2 cellular contexts compared by ENCODE assay signal in the genomic region with DNA sequence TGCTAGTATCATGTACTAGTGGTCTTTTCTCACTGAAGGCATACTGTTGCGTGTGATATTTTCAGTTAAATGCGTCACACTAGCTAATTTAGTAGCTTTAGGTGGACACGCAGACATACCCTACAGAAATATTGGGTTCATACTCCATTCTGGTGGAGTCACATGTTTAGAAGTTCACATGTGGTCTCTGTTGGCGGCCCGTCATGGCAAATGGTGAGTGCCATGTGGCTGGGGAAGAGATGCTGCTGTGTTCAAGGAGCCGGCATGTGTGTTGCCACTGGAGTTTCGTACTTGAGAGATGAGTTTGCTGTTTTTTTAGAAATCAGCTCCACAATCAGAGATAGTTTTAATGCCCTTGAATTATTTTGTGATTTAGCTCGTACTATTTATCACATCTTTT.
TF ChIP-seq lines count a peak whose summit lies in the region.

No MANE protein-coding gene starts in this region.

TF ChIP-seq in HepG2, 621 proteins besides CTCF, POLR2A, EP300 and RAD21:
- TF ChIP-seq, protein P1, sequence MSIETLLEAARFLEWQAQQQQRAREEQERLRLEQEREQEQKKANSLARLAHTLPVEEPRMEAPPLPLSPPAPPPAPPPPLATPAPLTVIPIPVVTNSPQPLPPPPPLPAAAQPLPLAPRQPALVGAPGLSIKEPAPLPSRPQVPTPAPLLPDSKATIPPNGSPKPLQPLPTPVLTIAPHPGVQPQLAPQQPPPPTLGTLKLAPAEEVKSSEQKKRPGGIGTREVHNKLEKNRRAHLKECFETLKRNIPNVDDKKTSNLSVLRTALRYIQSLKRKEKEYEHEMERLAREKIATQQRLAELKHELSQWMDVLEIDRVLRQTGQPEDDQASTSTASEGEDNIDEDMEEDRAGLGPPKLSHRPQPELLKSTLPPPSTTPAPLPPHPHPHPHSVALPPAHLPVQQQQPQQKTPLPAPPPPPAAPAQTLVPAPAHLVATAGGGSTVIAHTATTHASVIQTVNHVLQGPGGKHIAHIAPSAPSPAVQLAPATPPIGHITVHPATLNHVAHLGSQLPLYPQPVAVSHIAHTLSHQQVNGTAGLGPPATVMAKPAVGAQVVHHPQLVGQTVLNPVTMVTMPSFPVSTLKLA (IDR thresholded peaks at IDR 0.05): peak; percentile 67
- TF ChIP-seq, protein P2, sequence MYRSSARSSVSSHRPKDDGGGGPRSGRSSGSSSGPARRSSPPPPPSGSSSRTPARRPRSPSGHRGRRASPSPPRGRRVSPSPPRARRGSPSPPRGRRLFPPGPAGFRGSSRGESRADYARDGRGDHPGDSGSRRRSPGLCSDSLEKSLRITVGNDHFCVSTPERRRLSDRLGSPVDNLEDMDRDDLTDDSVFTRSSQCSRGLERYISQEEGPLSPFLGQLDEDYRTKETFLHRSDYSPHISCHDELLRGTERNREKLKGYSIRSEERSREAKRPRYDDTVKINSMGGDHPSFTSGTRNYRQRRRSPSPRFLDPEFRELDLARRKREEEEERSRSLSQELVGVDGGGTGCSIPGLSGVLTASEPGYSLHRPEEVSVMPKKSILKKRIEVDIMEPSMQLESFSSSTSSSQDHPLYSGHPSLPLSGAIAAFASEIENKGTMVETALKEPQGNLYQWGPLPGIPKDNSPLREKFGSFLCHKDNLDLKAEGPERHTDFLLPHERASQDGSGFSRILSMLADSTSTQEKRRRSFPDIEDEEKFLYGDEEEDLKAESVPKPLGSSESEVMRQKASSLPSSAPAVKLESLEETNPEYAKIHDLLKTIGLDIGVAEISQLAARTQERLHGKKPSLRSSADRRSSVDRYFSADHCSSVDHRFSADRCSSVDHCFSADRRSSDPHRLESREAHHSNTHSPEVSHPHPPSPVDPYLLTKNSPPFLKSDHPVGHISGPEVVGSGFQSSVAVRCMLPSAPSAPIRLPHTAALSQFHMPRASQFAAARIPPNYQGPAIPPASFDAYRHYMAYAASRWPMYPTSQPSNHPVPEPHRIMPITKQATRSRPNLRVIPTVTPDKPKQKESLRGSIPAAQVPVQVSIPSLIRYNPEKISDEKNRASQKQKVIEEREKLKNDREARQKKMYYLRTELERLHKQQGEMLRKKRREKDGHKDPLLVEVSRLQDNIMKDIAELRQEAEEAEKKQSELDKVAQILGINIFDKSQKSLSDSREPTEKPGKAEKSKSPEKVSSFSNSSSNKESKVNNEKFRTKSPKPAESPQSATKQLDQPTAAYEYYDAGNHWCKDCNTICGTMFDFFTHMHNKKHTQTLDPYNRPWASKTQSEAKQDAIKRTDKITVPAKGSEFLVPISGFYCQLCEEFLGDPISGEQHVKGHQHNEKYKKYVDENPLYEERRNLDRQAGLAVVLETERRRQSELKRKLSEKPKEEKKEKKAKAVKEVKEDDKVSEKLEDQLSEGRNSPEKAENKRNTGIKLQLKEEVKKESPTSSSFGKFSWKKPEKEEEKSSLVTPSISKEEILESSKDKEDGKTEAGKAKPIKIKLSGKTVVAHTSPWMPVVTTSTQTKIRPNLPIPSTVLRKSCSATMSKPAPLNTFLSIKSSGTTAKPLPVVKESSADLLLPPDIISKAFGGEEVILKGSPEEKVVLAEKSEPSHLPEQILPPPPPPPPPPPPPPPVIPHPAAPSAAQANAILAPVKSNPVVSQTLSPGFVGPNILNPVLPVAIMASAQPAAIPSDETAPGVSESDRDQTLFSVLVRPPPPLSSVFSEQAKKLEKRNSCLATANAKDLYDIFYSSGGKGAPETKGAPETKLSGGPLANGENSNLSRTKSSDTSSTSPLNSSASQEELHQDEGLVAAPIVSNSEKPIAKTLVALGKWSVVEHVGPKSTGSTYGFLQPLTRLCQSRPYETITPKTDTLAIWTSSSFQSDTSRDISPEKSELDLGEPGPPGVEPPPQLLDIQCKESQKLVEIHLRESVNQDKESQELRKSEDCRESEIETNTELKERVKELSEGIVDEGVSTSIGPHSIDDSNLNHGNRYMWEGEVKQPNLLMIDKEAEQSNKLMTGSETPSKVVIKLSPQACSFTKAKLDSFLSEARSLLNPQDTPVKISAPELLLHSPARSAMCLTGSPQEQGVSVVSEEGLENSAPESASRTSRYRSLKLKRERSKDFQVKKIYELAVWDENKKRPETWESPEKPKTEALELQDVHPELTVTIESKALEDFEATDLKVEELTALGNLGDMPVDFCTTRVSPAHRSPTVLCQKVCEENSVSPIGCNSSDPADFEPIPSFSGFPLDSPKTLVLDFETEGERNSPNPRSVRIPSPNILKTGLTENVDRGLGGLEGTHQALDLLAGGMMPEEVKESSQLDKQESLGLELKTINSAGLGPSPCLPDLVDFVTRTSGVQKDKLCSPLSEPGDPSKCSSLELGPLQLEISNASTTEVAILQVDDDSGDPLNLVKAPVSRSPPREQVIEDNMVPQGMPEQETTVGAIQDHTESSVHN (CRISPR knock-in tag; IDR thresholded peaks at IDR 0.05): no peak

TF ChIP-seq in WTC11, 78 proteins besides CTCF, POLR2A, EP300 and RAD21:
- TF ChIP-seq PRRX2 (CRISPR knock-in tag; IDR thresholded peaks at IDR 0.05) (no peak), SP1 (CRISPR knock-in tag; conservative IDR thresholded peaks at IDR 0.05) (no peak), ZNF416 (CRISPR knock-in tag; IDR thresholded peaks at IDR 0.05) (no peak), GTF2I (CRISPR knock-in tag; conservative IDR thresholded peaks at IDR 0.05) (no peak)
- TF ChIP-seq, protein P3, sequence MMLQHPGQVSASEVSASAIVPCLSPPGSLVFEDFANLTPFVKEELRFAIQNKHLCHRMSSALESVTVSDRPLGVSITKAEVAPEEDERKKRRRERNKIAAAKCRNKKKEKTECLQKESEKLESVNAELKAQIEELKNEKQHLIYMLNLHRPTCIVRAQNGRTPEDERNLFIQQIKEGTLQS (CRISPR knock-in tag; conservative IDR thresholded peaks at IDR 0.05): no peak
- TF ChIP-seq, protein P4, sequence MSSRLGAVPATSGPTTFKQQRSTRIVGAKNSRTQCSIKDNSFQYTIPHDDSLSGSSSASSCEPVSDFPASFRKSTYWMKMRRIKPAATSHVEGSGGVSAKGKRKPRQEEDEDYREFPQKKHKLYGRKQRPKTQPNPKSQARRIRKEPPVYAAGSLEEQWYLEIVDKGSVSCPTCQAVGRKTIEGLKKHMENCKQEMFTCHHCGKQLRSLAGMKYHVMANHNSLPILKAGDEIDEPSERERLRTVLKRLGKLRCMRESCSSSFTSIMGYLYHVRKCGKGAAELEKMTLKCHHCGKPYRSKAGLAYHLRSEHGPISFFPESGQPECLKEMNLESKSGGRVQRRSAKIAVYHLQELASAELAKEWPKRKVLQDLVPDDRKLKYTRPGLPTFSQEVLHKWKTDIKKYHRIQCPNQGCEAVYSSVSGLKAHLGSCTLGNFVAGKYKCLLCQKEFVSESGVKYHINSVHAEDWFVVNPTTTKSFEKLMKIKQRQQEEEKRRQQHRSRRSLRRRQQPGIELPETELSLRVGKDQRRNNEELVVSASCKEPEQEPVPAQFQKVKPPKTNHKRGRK (CRISPR knock-in tag; IDR thresholded peaks at IDR 0.05; ENCODE audit: borderline replicate concordance): no peak
- TF ChIP-seq, protein P5, sequence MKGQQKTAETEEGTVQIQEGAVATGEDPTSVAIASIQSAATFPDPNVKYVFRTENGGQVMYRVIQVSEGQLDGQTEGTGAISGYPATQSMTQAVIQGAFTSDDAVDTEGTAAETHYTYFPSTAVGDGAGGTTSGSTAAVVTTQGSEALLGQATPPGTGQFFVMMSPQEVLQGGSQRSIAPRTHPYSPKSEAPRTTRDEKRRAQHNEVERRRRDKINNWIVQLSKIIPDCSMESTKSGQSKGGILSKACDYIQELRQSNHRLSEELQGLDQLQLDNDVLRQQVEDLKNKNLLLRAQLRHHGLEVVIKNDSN (CRISPR knock-in tag; IDR thresholded peaks at IDR 0.05): no peak
